ENCODE assay signal across 8 cellular contexts in the genomic region with DNA sequence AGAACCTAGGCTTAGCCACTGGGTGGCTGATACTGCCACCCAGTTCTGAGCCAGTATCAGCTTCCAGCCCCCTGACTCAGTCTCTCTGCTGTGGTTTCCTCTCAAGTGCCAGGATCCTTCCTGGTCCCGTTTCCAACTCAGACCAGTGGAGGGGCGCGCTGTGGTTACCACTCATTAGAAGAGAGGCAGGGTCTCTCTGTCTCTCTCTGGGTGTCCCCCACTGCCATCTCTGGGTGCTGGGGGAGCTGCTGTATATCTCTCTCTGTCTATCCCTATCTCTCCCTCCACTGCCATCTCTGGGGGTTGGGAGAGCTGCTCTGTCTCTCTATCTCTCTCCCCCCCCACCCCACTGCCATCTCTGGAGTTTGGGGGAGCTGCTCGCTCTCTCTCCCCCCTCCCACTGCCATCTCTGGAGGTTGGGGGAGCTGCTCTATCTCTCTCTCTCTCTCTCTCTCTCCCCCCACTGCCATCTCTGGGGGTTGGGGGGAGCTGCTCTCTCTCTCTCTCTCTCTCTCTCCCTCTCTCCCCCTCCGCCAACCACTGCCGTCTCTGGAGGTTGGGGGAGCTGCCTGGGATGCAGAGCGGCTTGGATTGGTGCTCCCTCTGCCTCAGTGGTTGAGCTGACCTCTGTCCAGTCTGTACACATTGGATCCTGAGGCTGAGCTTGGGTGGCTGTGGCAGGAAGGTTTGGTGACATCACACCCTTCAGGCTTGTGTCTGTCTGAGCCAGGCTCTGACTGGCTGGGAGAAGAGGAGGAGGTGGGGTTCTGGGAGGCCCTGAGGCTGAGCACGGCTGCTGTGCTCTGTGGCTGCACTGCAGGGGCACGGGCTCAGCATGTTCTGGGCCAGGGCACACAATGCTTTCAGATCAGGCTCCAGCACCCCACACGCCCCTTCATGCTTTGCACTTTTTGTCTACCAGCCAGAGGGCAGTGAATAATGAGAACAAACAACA.
A peak's percentile ranks its signal among the peaks of the same experiment; 100 is the strongest.
DNase-seq lines count a peak whose midpoint lies in the region; ATAC-seq and TF ChIP-seq lines count a peak whose summit lies in the region.

No MANE protein-coding gene starts in this region.

- POLR2A ChIA-PET in CD4-positive, alpha-beta T cell (lab: Charles Lee): interaction anchor here (0.9 kb wide), 1 partner anchor 10 kb away, joined by 3 read pairs; no protein-coding TSS in a partner anchor
- POLR2A ChIA-PET in naive thymus-derived CD4-positive, alpha-beta T cell (lab: Charles Lee): interaction anchor here (0.6 kb wide), 1 partner anchor 50 kb away, joined by 3 read pairs; no protein-coding TSS in a partner anchor

- no peaks in the 10 kb centered on the region for H3K27me3 ChIP-seq in CD4-positive, alpha-beta T cell (ENCODE audit: control insufficient read depth, insufficient read depth, low read length)
- no peaks in the 10 kb centered on the region for H3K27me3 ChIP-seq in naive thymus-derived CD4-positive, alpha-beta T cell (ENCODE audit: control insufficient read depth in 2 of 2, insufficient read depth in 2 of 2, low read length in 2 of 2)

- DNase-seq in CD4-positive, alpha-beta T cell: peak in 4 of 10 experiments; percentile 11 to 36 (median 26)
- DNase-seq in NCI-H226: peak; percentile 7
- peak in 1 of 2 donors; percentile 23 for DNase-seq in central memory CD8-positive, alpha-beta T cell (ENCODE audit: low spot score in 2 of 2)
- peak in 1 of 9 donors; percentile 36 for DNase-seq in naive thymus-derived CD4-positive, alpha-beta T cell
- DNase-seq in effector CD4-positive, alpha-beta T cell: no peak

- CTCF ChIA-PET in CD4-positive, alpha-beta T cell (lab: Charles Lee): interaction anchor here (1.4 kb wide), 1 partner anchor 13 kb away, joined by 4 read pairs; no protein-coding TSS in a partner anchor
- CTCF ChIA-PET in naive thymus-derived CD4-positive, alpha-beta T cell (lab: Charles Lee): interaction anchor here (0.7 to 1.7 kb wide), 4 partner anchors 9 to 119 kb away, joined by 3 to 7 read pairs (median 4); no protein-coding TSS in a partner anchor

- peak overlapping the region; percentile 30 for H3K4me3 Mint-ChIP-seq in CD4-positive, alpha-beta T cell
- H3K4me3 Mint-ChIP-seq in central memory CD8-positive, alpha-beta T cell: peak overlapping the region; percentile 71
- peak overlapping the region in 5 of 10 donors; percentile 22 to 74 (median 57) for H3K4me3 Mint-ChIP-seq in naive thymus-derived CD4-positive, alpha-beta T cell

- ATAC-seq in CD4-positive, alpha-beta T cell (ENCODE audit: poor library complexity): peak; percentile 98
- ATAC-seq in central memory CD8-positive, alpha-beta T cell (replicated peaks; ENCODE audit: extremely low read depth, poor library complexity, severe bottlenecking): peak; percentile 66
- peak; percentile 85 for ATAC-seq in naive thymus-derived CD4-positive, alpha-beta T cell
- ATAC-seq in GM18873 (IDR thresholded peaks at IDR 0.05; ENCODE audit: low FRiP score, unreplicated experiment): no peak
- ATAC-seq in GM19023 (IDR thresholded peaks at IDR 0.05; ENCODE audit: unreplicated experiment): no peak
- ATAC-seq in HG02571 (IDR thresholded peaks at IDR 0.05; ENCODE audit: unreplicated experiment): no peak

- H3K9me3 Mint-ChIP-seq in CD4-positive, alpha-beta T cell: no peaks in the 10 kb centered on the region
- no peaks in the 10 kb centered on the region for H3K9me3 Mint-ChIP-seq in central memory CD8-positive, alpha-beta T cell
- H3K9me3 Mint-ChIP-seq in naive thymus-derived CD4-positive, alpha-beta T cell: peaks cover 0 to 4% (median 0%) of the 10 kb centered on the region in 11 donors

- H3K4me3 ChIP-seq in naive thymus-derived CD4-positive, alpha-beta T cell (ENCODE audit: low read length): no peak overlapping the region

- H3K4me1 Mint-ChIP-seq in CD4-positive, alpha-beta T cell (ENCODE audit: low read depth): peaks cover 70% of the 10 kb centered on the region
- H3K4me1 Mint-ChIP-seq in central memory CD8-positive, alpha-beta T cell: peaks cover 37% of the 10 kb centered on the region
- H3K4me1 Mint-ChIP-seq in naive thymus-derived CD4-positive, alpha-beta T cell: peaks cover 10 to 84% (median 64%) of the 10 kb centered on the region in 7 donors

- peaks cover 22% of the 10 kb centered on the region for H3K36me3 Mint-ChIP-seq in CD4-positive, alpha-beta T cell (ENCODE audit: low read depth)
- peaks cover 12% of the 10 kb centered on the region for H3K36me3 Mint-ChIP-seq in central memory CD8-positive, alpha-beta T cell (ENCODE audit: insufficient read depth)
- H3K36me3 Mint-ChIP-seq in naive thymus-derived CD4-positive, alpha-beta T cell: peaks cover 0 to 24% (median 7%) of the 10 kb centered on the region in 5 donors

- TF ChIP-seq CTCF in CD4-positive, alpha-beta T cell (IDR thresholded peaks at IDR 0.05): no peak

- no peaks in the 10 kb centered on the region for H3K27me3 Mint-ChIP-seq in CD4-positive, alpha-beta T cell
- no peaks in the 10 kb centered on the region for H3K27me3 Mint-ChIP-seq in central memory CD8-positive, alpha-beta T cell
- H3K27me3 Mint-ChIP-seq in naive thymus-derived CD4-positive, alpha-beta T cell: peaks cover 0 to 4% (median 0%) of the 10 kb centered on the region in 5 donors

- no peaks in the 10 kb centered on the region for H3K9me3 ChIP-seq in CD4-positive, alpha-beta T cell (ENCODE audit: control insufficient read depth, low read length)
- H3K9me3 ChIP-seq in naive thymus-derived CD4-positive, alpha-beta T cell (ENCODE audit: control insufficient read depth in 2 of 3, low read length in 3 of 3): no peaks in the 10 kb centered on the region

- H3K27ac Mint-ChIP-seq in CD4-positive, alpha-beta T cell: peak overlapping the region; percentile 83
- H3K27ac Mint-ChIP-seq in central memory CD8-positive, alpha-beta T cell (ENCODE audit: low read depth): peak overlapping the region; percentile 100
- H3K27ac Mint-ChIP-seq in naive thymus-derived CD4-positive, alpha-beta T cell: peak overlapping the region in 5 of 9 donors; percentile 16 to 79 (median 67)

- peaks cover 0 to 3% (median 0%) of the 10 kb centered on the region in 3 experiments for H3K36me3 ChIP-seq in naive thymus-derived CD4-positive, alpha-beta T cell (ENCODE audit: control insufficient read depth in 2 of 3, insufficient read depth in 3 of 3, low read length in 3 of 3)

- peaks cover 0 to 20% of the 10 kb centered on the region in 2 donors for H3K4me1 ChIP-seq in naive thymus-derived CD4-positive, alpha-beta T cell (ENCODE audit: control insufficient read depth in 2 of 2, insufficient read depth in 2 of 2, low read length in 2 of 2)

- intact Hi-C loops in CD4-positive, alpha-beta T cell (cut with DNase I, micrococcal nuclease): no loop called here
- intact Hi-C loops in naive thymus-derived CD4-positive, alpha-beta T cell (cut with micrococcal nuclease): no loop called here

- H3K27ac ChIP-seq in CD4-positive, alpha-beta T cell (ENCODE audit: low read depth, low read length): no peak overlapping the region
- H3K27ac ChIP-seq in naive thymus-derived CD4-positive, alpha-beta T cell (ENCODE audit: low read depth, low read length): no peak overlapping the region

Comparison
In these comparisons a context has a peak if more than half of its experiments do, and no peak if none do; other contexts are left out.
1. ATAC-seq: peak in CD4-positive, alpha-beta T cell (single experiment), central memory CD8-positive, alpha-beta T cell (single experiment) and naive thymus-derived CD4-positive, alpha-beta T cell (single experiment); none in GM18873 (single experiment), GM19023 (single experiment) and HG02571 (single experiment).
2. Peak in every context shown above with its lines, with median percentiles within 50 percentile points of each other: H3K27ac Mint-ChIP-seq.